In genomic region chr1:105795741-105796140, GRCh38 we compare ENCODE assay signal across 31 cellular contexts.
"Had no signal": no experiment of that assay in that cellular context is flagged by ENCODE, and none has a peak within 500 bp of the region (broad histone marks: within the 10 kb centered on the region; RNA-seq: fewer than 3 reads in every experiment).

No MANE protein-coding gene starts in this region.

- H3K4me1 ChIP-seq: ascending aorta had no signal

- H3K27ac ChIP-seq: ascending aorta, cardiac muscle cell, VCaP had no signal

- H3K9me3 ChIP-seq: ascending aorta had no signal

- ATAC-seq: activated CD4-positive, alpha-beta T cell treated with anti-CD3 and anti-CD28 coated beads for 36 hours; activated CD4-positive, CD25-positive, alpha-beta regulatory T cell treated with anti-CD3 and anti-CD28 coated beads, Interleukin-2, amount 50 U/mL, for 24 hours; activated CD8-positive, alpha-beta memory T cell treated with anti-CD3 and anti-CD28 coated beads, Interleukin-2, amount 10 ng/mL, durations not matched to agents 7 days and 5 days; activated CD8-positive, alpha-beta T cell treated with anti-CD3 and anti-CD28 coated beads, Interleukin-2, amount 10 ng/mL, durations not matched to agents 7 days and 5 days; activated naive CD8-positive, alpha-beta T cell treated with anti-CD3 and anti-CD28 coated beads, Interleukin-2, amount 50 U/mL, for 24 hours; WTC11 had no signal

- H3K4me3 ChIP-seq: ascending aorta, cardiac muscle cell had no signal

- H3K36me3 ChIP-seq: ascending aorta, cardiac muscle cell had no signal

- DNase-seq: activated CD4-positive, alpha-beta memory T cell treated with anti-CD3 and anti-CD28 coated beads, Interleukin-2, amount 10 ng/mL, durations not matched to agents 7 days and 5 days; activated CD4-positive, alpha-beta T cell treated with anti-CD3 and anti-CD28 coated beads for 1 hour; activated CD4-positive, alpha-beta T cell treated with anti-CD3 and anti-CD28 coated beads for 36 hours; activated CD4-positive, alpha-beta T cell treated with anti-CD3 and anti-CD28 coated beads for 48 hours; activated CD4-positive, alpha-beta T cell treated with anti-CD3 and anti-CD28 coated beads, Interleukin-2, amount 10 ng/mL, durations not matched to agents 7 days and 5 days; activated CD4-positive, alpha-beta T cell treated with anti-CD3 and anti-CD28 coated beads, Interleukin-2, amount 50 U/mL, for 48 hours; activated CD4-positive, CD25-positive, alpha-beta regulatory T cell; activated CD8-positive, alpha-beta memory T cell treated with anti-CD3 and anti-CD28 coated beads for 24 hours; activated CD8-positive, alpha-beta memory T cell treated with anti-CD3 and anti-CD28 coated beads, Interleukin-2, amount 10 ng/mL, durations not matched to agents 7 days and 5 days; activated CD8-positive, alpha-beta memory T cell treated with anti-CD3 and anti-CD28 coated beads, Interleukin-2, amount 50 U/mL, for 48 hours; activated CD8-positive, alpha-beta T cell treated with anti-CD3 and anti-CD28 coated beads, Interleukin-2, amount 10 ng/mL, durations not matched to agents 7 days and 5 days; activated effector memory CD4-positive, alpha-beta T cell treated with Interleukin-2 at 50 U/mL for 16 hours; activated gamma-delta T cell; activated naive CD4-positive, alpha-beta T cell treated with anti-CD3 and anti-CD28 coated beads, Interleukin-2, amount 10 ng/mL, durations not matched to agents 7 days and 5 days; activated naive CD4-positive, alpha-beta T cell treated with Interleukin-2 at 50 U/mL for 16 hours; activated naive CD8-positive, alpha-beta T cell treated with anti-CD3 and anti-CD28 coated beads, Interleukin-2, amount 10 ng/mL, durations not matched to agents 7 days and 5 days; activated naive CD8-positive, alpha-beta T cell treated with anti-CD3 and anti-CD28 coated beads, Interleukin-2, amount 50 U/mL, for 24 hours; activated T-cell treated with anti-CD3 and anti-CD28 coated beads, Interleukin-2, amount 50 U/mL, for 24 hours; activated T-cell treated with anti-CD3 and anti-CD28 coated beads, Interleukin-2, amount 50 U/mL, for 48 hours; amygdala; anterior cingulate cortex; caudate nucleus; SW 1271; T-helper 1 cell; T-helper 2 cell; T-helper 9 cell had no signal

- H3K27me3 ChIP-seq: ascending aorta, cardiac muscle cell had no signal
